8 cellular contexts compared by ENCODE assay signal in genomic region chr6:53359088-53359842, GRCh38. TPM values are rescaled to one million over a fixed set of nuclear protein-coding genes. Genes with fewer than 3 reads are reported as not detected.
DNase-seq lines count a peak whose midpoint lies in the region; ATAC-seq and TF ChIP-seq lines count a peak whose summit lies in the region.

No MANE protein-coding gene starts in this region.

- H2AFZ ChIP-seq in OCI-LY7 (ENCODE audit: low read length) = peak overlapping the region; percentile 86

- POLR2A ChIA-PET in OCI-LY7 (lab: Charles Lee) = interaction anchor here (0.5 to 1.6 kb wide), 19 partner anchors 10 to 291 kb away, joined by 3 to 10 read pairs (median 4); no protein-coding TSS in a partner anchor

- H3K9ac ChIP-seq in mucosa of rectum (ENCODE audit: low read depth in 1 of 2, low read length in 2 of 2) = peak overlapping the region; percentile 74 to 92

- ATAC-seq in GM21526 (IDR thresholded peaks at IDR 0.05; ENCODE audit: low FRiP score, unreplicated experiment) = peak; percentile 94

- peak overlapping the region; percentile 86 for H3K4me3 Mint-ChIP-seq in activated T-cell treated with anti-CD3 and anti-CD28 coated beads, Interleukin-2, amount 50 U/mL, for 24 hours

- TF ChIP-seq CTCF in OCI-LY7 (conservative IDR thresholded peaks at IDR 0.05; ENCODE audit: low read length) (no peak), epithelial cell of proximal tubule (conservative IDR thresholded peaks at IDR 0.05; ENCODE audit: low read depth, low read length) (no peak)

- no peaks in the 10 kb centered on the region for H4K20me1 ChIP-seq in OCI-LY7 (ENCODE audit: insufficient read depth, low read length)

- BruUV-seq in OCI-LY7 (replicated peaks; lab: Mats Ljungman, UMichigan) = no TSS peak

- peak; percentile 89 for DNase-seq in DMS114 treated with DMSO at 0.1 percent for 48 hours (lab: John Stamatoyannopoulos, UW; ENCODE audit: unreplicated experiment)
- DNase-seq in HuH-7 (ENCODE audit: low spot score) = peak; percentile 91
- DNase-seq in OCI-LY7 (ENCODE audit: low spot score) = peak; percentile 91
- peak; percentile 93 for DNase-seq in activated T-cell treated with anti-CD3 and anti-CD28 coated beads, Interleukin-2, amount 50 U/mL, for 24 hours
- DNase-seq in epithelial cell of proximal tubule (ENCODE audit: low read depth) = no peak
- DNase-seq in stimulated activated CD8-positive, alpha-beta memory T cell treated with anti-CD3 and anti-CD28 coated beads, Interleukin-4, amount 100 ng/mL, for 24 hours (ENCODE audit: low read depth) = peak; percentile 83

- CTCF ChIA-PET in OCI-LY7 (lab: Charles Lee; ENCODE audit: unreplicated experiment) = interaction anchor here (0.6 kb wide), 3 partner anchors 26 to 98 kb away, joined by 3 read pairs; no protein-coding TSS in a partner anchor

- peak overlapping the region; percentile 71 for H3K4me3 ChIP-seq in OCI-LY7 (ENCODE audit: low read depth, low read length, poor library complexity, severe bottlenecking)
- H3K4me3 ChIP-seq in epithelial cell of proximal tubule (ENCODE audit: low read depth, low read length) = peak overlapping the region; percentile 56
- peak overlapping the region; percentile 80 to 90 for H3K4me3 ChIP-seq in mucosa of rectum (ENCODE audit: low read length in 2 of 2)

- no peaks in the 10 kb centered on the region for H3K9me2 ChIP-seq in OCI-LY7 (ENCODE audit: insufficient read depth, low read length)

- no peaks in the 10 kb centered on the region for H3K9me3 ChIP-seq in OCI-LY7 (ENCODE audit: low read length)
- H3K9me3 ChIP-seq in mucosa of rectum (ENCODE audit: control insufficient read depth in 2 of 2, low read length in 2 of 2) = no peaks in the 10 kb centered on the region

- peaks cover 42% of the 10 kb centered on the region for H3K4me1 Mint-ChIP-seq in activated T-cell treated with anti-CD3 and anti-CD28 coated beads, Interleukin-2, amount 50 U/mL, for 24 hours (ENCODE audit: low read depth)

- H3K4me1 ChIP-seq in OCI-LY7 (ENCODE audit: insufficient read depth, low read length, poor library complexity, severe bottlenecking) = peaks cover 37% of the 10 kb centered on the region
- peaks cover 2 to 12% of the 10 kb centered on the region in 2 donors for H3K4me1 ChIP-seq in mucosa of rectum (ENCODE audit: control insufficient read depth in 2 of 2, insufficient read depth in 2 of 2, low read length in 2 of 2)

- H3K36me3 Mint-ChIP-seq in activated T-cell treated with anti-CD3 and anti-CD28 coated beads, Interleukin-2, amount 50 U/mL, for 24 hours (ENCODE audit: low read depth) = peaks cover 4% of the 10 kb centered on the region

- no peaks in the 10 kb centered on the region for H3K9me3 Mint-ChIP-seq in activated T-cell treated with anti-CD3 and anti-CD28 coated beads, Interleukin-2, amount 50 U/mL, for 24 hours

- H3K36me3 ChIP-seq in OCI-LY7 (ENCODE audit: insufficient read depth, low read length) (no peaks in the 10 kb centered on the region), mucosa of rectum (ENCODE audit: control insufficient read depth in 2 of 2, insufficient read depth in 2 of 2, low read length in 2 of 2) (no peaks in the 10 kb centered on the region)

- intact Hi-C loops in OCI-LY7 (cut with micrococcal nuclease; ENCODE audit: unreplicated experiment) = no loop called here

- H3K27ac Mint-ChIP-seq in activated T-cell treated with anti-CD3 and anti-CD28 coated beads, Interleukin-2, amount 50 U/mL, for 24 hours = peak overlapping the region; percentile 99

- H3K27ac ChIP-seq in OCI-LY7 (ENCODE audit: low read depth, low read length, poor library complexity, severe bottlenecking) (peak overlapping the region; percentile 76), mucosa of rectum (ENCODE audit: low read depth in 2 of 2, low read length in 2 of 2) (peak overlapping the region; percentile 89 to 91)

- peak overlapping the region; percentile 69 for H3K4me2 ChIP-seq in OCI-LY7 (ENCODE audit: low read length)

- no peaks in the 10 kb centered on the region for H3K27me3 ChIP-seq in mucosa of rectum (ENCODE audit: control insufficient read depth in 2 of 2, insufficient read depth in 2 of 2, low read length in 2 of 2)

- H3K79me2 ChIP-seq in OCI-LY7 (ENCODE audit: insufficient read depth, low read depth, low read length) = no peaks in the 10 kb centered on the region

- no peaks in the 10 kb centered on the region for H3K27me3 Mint-ChIP-seq in activated T-cell treated with anti-CD3 and anti-CD28 coated beads, Interleukin-2, amount 50 U/mL, for 24 hours

RNA-seq across cellular contexts. Expression of gene ELOVL5, which starts 10.5 kb away (rescaled TPM):
- 65.4 and 66.8 TPM in 2 replicates for total RNA-seq in OCI-LY7 (2014; rRNA removed; shearing (Covaris generic))
- 97.1 and 107 TPM in 2 replicates for total RNA-seq in OCI-LY7 (2022)
- 55.9 and 101 TPM in 2 replicates for total RNA-seq in epithelial cell of proximal tubule
